In genomic region chr1:109397451-109398342, GRCh38 we compare ENCODE assay signal across 1 cellular context.
A peak's percentile ranks its signal among the peaks of the same experiment; 100 is the strongest.
TF ChIP-seq lines count a peak whose summit lies in the region.

Gene SORT1 (minus strand): TSS chr1:109397918. CDS start chr1:109397892, 26 bp downstream.

TF ChIP-seq in K562, 482 proteins besides CTCF, POLR2A, EP300 and RAD21 (continued from another document):
- TF ChIP-seq CREB1 (IDR thresholded peaks at IDR 0.05) = peak; percentile 86
- TF ChIP-seq CREB1 (CRISPR knock-in tag; IDR thresholded peaks at IDR 0.05) = peak; percentile 65; the same call in 1 of the 2 replicates
- TF ChIP-seq MLLT1 (IDR thresholded peaks at IDR 0.05) = peak in 1 of 2 experiments; percentile 43; a peak in 1 of 4 replicates
- TF ChIP-seq SMAD1 (IDR thresholded peaks at IDR 0.05; ENCODE audit: low read depth, low read length, partially characterized antibody) = no peak
- TF ChIP-seq SRSF3 (IDR thresholded peaks at IDR 0.05; ENCODE audit: insufficient read depth, low read length) = no peak
- TF ChIP-seq SIN3A (IDR thresholded peaks at IDR 0.05; ENCODE audit: borderline replicate concordance in 2 of 2, control insufficient read depth in 1 of 2, low read depth in 2 of 2, low read length in 2 of 2) = peak; percentile 4 to 90; a peak in 3 of 4 replicates
- TF ChIP-seq TAF1 (IDR thresholded peaks at IDR 0.05; ENCODE audit: control insufficient read depth, extremely low read depth, insufficient read depth, low read length, severe bottlenecking) = peak; percentile 58
- TF ChIP-seq TSHZ1 (CRISPR knock-in tag; IDR thresholded peaks at IDR 0.05) = 0 out of 2 replicates have a peak, but pooled peaks have one; percentile 17
- peak; percentile 59 to 66; a peak in 2 of 4 replicates for TF ChIP-seq NRF1 (conservative IDR thresholded peaks at IDR 0.05 in 1 of 2, IDR thresholded peaks at IDR 0.05 in 1 of 2)
- no peak for TF ChIP-seq PTRF (tag; IDR thresholded peaks at IDR 0.05)
- TF ChIP-seq ZNF277 (CRISPR knock-in tag; IDR thresholded peaks at IDR 0.05; ENCODE audit: borderline replicate concordance) = no peak
- peak; percentile 82; the same call in 1 of the 2 replicates for TF ChIP-seq THAP12 (CRISPR knock-in tag; IDR thresholded peaks at IDR 0.05)
- TF ChIP-seq GMEB1 (CRISPR knock-in tag; IDR thresholded peaks at IDR 0.05) = peak; percentile 49
- TF ChIP-seq TFAM (CRISPR knock-in tag; conservative IDR thresholded peaks at IDR 0.05) = no peak
- TF ChIP-seq ASH1L (IDR thresholded peaks at IDR 0.05; ENCODE audit: borderline replicate concordance, low read depth, partially characterized antibody) = peak; percentile 90
- peak; percentile 85 for TF ChIP-seq CXXC5 (CRISPR knock-in tag; IDR thresholded peaks at IDR 0.05)
- peak; percentile 64 for TF ChIP-seq RBFOX2 (IDR thresholded peaks at IDR 0.05; ENCODE audit: low read depth, low read length)
- peak; percentile 96 for TF ChIP-seq RBBP5 (IDR thresholded peaks at IDR 0.05; ENCODE audit: borderline replicate concordance, insufficient read depth, low read length, poor library complexity, severe bottlenecking)
- TF ChIP-seq ATF4 (CRISPR knock-in tag; IDR thresholded peaks at IDR 0.05) = no peak
- TF ChIP-seq KLF13 (tag; IDR thresholded peaks at IDR 0.05; ENCODE audit: borderline replicate concordance, low read depth) = peak; percentile 73; the same call in 1 of the 2 replicates
- 0 out of 2 replicates have a peak, but pooled peaks have one; percentile 67 for TF ChIP-seq RREB1 (CRISPR knock-in tag; IDR thresholded peaks at IDR 0.05)
- peak; percentile 79; the same call in 1 of the 2 replicates for TF ChIP-seq SMAD4 (CRISPR knock-in tag; conservative IDR thresholded peaks at IDR 0.05)
